Comparison of ENCODE assay signal across 9 cellular contexts in genomic region chr5:98586581-98586980, GRCh38.
"Had no signal": no experiment of that assay in that cellular context is flagged by ENCODE, and none has a peak within 500 bp of the region (broad histone marks: within the 10 kb centered on the region; RNA-seq: fewer than 3 reads in every experiment).

No MANE protein-coding gene starts in this region.

- H2AFZ ChIP-seq: GM23248 had no signal

- H3K4me3 ChIP-seq: GM23248, HAP-1, K562 had no signal

- ATAC-seq: HCT116, K562 had no signal

- H3K36me3 ChIP-seq: HAP-1 had no signal

- DNase-seq: GM23248, GOT3, H7, HFFc6, KG1 had no signal

- H3K27ac ChIP-seq: GM23248 had no signal

- H3K4me1 ChIP-seq: HAP-1 had no signal

- FAIRE-seq: HTR-8/SVneo, K562 had no signal

- H3K9ac ChIP-seq: GM23248 had no signal

- H3K9me3 ChIP-seq: HAP-1 had no signal
